22 cellular contexts compared by ENCODE assay signal in genomic region chr4:182582245-182582644, GRCh38.
DNase-seq lines count a peak whose midpoint lies in the region; ATAC-seq, FAIRE-seq and TF ChIP-seq lines count a peak whose summit lies in the region.
"Had no signal": no experiment of that assay in that cellular context is flagged by ENCODE, and none has a peak within 500 bp of the region (broad histone marks: within the 10 kb centered on the region; RNA-seq: fewer than 3 reads in every experiment).

No MANE protein-coding gene starts in this region.

- no peak overlapping the region for H3K4me2 ChIP-seq in HepG2 (ENCODE audit: low read depth, low read length)
- H3K4me2 ChIP-seq: BLaER1 had no signal

- H3K36me3 ChIP-seq in HepG2 (replicated peaks in 1 of 2; ENCODE audit: control insufficient read depth in 1 of 2, insufficient read depth in 2 of 2, low read length in 2 of 2): no peaks in the 10 kb centered on the region
- no peaks in the 10 kb centered on the region for H3K36me3 ChIP-seq in right lobe of liver
- no peaks in the 10 kb centered on the region for H3K36me3 ChIP-seq in WERI-Rb-1
- H3K36me3 ChIP-seq: BLaER1 had no signal

- TF ChIP-seq EP300 in HepG2 (IDR thresholded peaks at IDR 0.05; ENCODE audit: low read depth in 2 of 2, low read length in 2 of 2) (no peak), HepG2 (CRISPR knock-in tag; IDR thresholded peaks at IDR 0.05; ENCODE audit: borderline replicate concordance) (no peak)

- H3K27me3 ChIP-seq in HepG2 (ENCODE audit: control insufficient read depth in 1 of 2, insufficient read depth in 2 of 2, low read length in 2 of 2): no peaks in the 10 kb centered on the region; a peak in 1 of 5 replicates
- H3K27me3 ChIP-seq in right lobe of liver: no peaks in the 10 kb centered on the region
- H3K27me3 ChIP-seq in WERI-Rb-1 (ENCODE audit: insufficient read depth, low read depth, severe bottlenecking): no peaks in the 10 kb centered on the region
- H3K27me3 ChIP-seq: BLaER1 had no signal

- ATAC-seq in HepG2 (no peak), right lobe of liver (no peak)

- no peak overlapping the region for H3K27ac Mint-ChIP-seq in mesothelial cell of epicardium
- H3K27ac Mint-ChIP-seq: CD4-positive, alpha-beta memory T cell had no signal

- no peak overlapping the region for H3K9ac ChIP-seq in HepG2 (ENCODE audit: insufficient read depth, low read depth, low read length)
- H3K9ac ChIP-seq: BLaER1 had no signal

- no peak overlapping the region for H2AFZ ChIP-seq in HepG2 (ENCODE audit: low read length)

- intact Hi-C loops in HepG2 (cut with micrococcal nuclease; ENCODE audit: unreplicated experiment): no loop called here
- intact Hi-C loops in right lobe of liver (cut with DNase I): no loop called here

- no peaks in the 10 kb centered on the region for H4K20me1 ChIP-seq in HepG2 (ENCODE audit: insufficient read depth, low read length)
- H4K20me1 ChIP-seq: BLaER1 had no signal

- BruUV-seq in HepG2 (replicated peaks; lab: Mats Ljungman, UMichigan): no TSS peak

- no peak overlapping the region for H3K4me3 Mint-ChIP-seq in mesothelial cell of epicardium
- H3K4me3 Mint-ChIP-seq: CD4-positive, alpha-beta memory T cell had no signal

- no peak for FAIRE-seq in HepG2 (lab: Jason Lieb, UNC)
- FAIRE-seq: A204.1, GM12892, GM18507 had no signal

- 45% methylated on average over 4 of the region's 4 CpGs for WGBS in HepG2 (ENCODE audit: low lambda C conversion rate)
- WGBS in right lobe of liver (ENCODE audit: insufficient coverage, low coverage, low lambda C conversion rate, missing lambda C conversion rate): 65% methylated on average over 4 of the region's 4 CpGs

- POLR2A ChIA-PET in HepG2 (lab: Yijun Ruan, JAX): no interaction called here

- no peak for TF ChIP-seq CTCF in HepG2 (CRISPR knock-in tag; IDR thresholded peaks at IDR 0.05)
- no peak for TF ChIP-seq CTCF in right lobe of liver (IDR thresholded peaks at IDR 0.05)
- TF ChIP-seq CTCF in WERI-Rb-1 (IDR thresholded peaks at IDR 0.05; ENCODE audit: low read depth, low read length): no peak
- TF ChIP-seq CTCF in epithelial cell of esophagus (IDR thresholded peaks at IDR 0.05; ENCODE audit: insufficient read depth, low read depth, low read length, missing control alignments): no peak
- TF ChIP-seq CTCF in mesothelial cell of epicardium (IDR thresholded peaks at IDR 0.05; ENCODE audit: unreplicated experiment): no peak

- CTCF ChIA-PET in HepG2 (lab: Yijun Ruan, JAX; ENCODE audit: low intra/inter-chr PET ratio, low total read pairs): no interaction called here

- in situ Hi-C loops in HepG2 (cut with HindIII; ENCODE audit: extremely low pct_ligation_motif_present, low pct_unique_long_range_greater_than_20kb): no loop called here

- H3K27ac ChIP-seq in HepG2 (ENCODE audit: extremely low read length, insufficient read depth, low read length) (no peak overlapping the region), right lobe of liver (no peak overlapping the region), WERI-Rb-1 (no peak overlapping the region)
- H3K27ac ChIP-seq: BLaER1 had no signal

- H3K79me2 ChIP-seq in HepG2 (ENCODE audit: insufficient read depth, low read length): no peaks in the 10 kb centered on the region

- H3K4me1 ChIP-seq in HepG2 (ENCODE audit: insufficient read depth, low read length): no peaks in the 10 kb centered on the region
- no peaks in the 10 kb centered on the region for H3K4me1 ChIP-seq in right lobe of liver
- H3K4me1 ChIP-seq: BLaER1 had no signal

- no peaks in the 10 kb centered on the region for H3K27me3 Mint-ChIP-seq in mesothelial cell of epicardium (ENCODE audit: low read depth)
- H3K27me3 Mint-ChIP-seq: CD4-positive, alpha-beta memory T cell had no signal

- H3K9me3 ChIP-seq in HepG2 (ENCODE audit: low read length) (no peaks in the 10 kb centered on the region), right lobe of liver (no peaks in the 10 kb centered on the region), WERI-Rb-1 (ENCODE audit: severe bottlenecking) (no peaks in the 10 kb centered on the region)
- H3K9me3 ChIP-seq: BLaER1 had no signal

- no peak for TF ChIP-seq POLR2A in HepG2 (IDR thresholded peaks at IDR 0.05; ENCODE audit: insufficient read depth in 1 of 2, low read depth in 2 of 2, low read length in 2 of 2)
- no peak for TF ChIP-seq POLR2A in right lobe of liver (IDR thresholded peaks at IDR 0.05)

- peaks cover 21% of the 10 kb centered on the region for H3K4me1 Mint-ChIP-seq in mesothelial cell of epicardium
- H3K4me1 Mint-ChIP-seq: CD4-positive, alpha-beta memory T cell had no signal

- H3K4me3 ChIP-seq in HepG2 (replicated peaks in 1 of 3; ENCODE audit: insufficient read depth in 1 of 3, low read depth in 2 of 3, low read length in 3 of 3) (no peak overlapping the region), right lobe of liver (no peak overlapping the region), WERI-Rb-1 (ENCODE audit: low read depth, low read length) (peak overlapping the region; percentile 36), epithelial cell of esophagus (ENCODE audit: low read length) (no peak overlapping the region)
- H3K4me3 ChIP-seq: BLaER1 had no signal

- H3K9me3 Mint-ChIP-seq in mesothelial cell of epicardium: peaks cover 5% of the 10 kb centered on the region
- H3K9me3 Mint-ChIP-seq: CD4-positive, alpha-beta memory T cell had no signal

- H3K36me3 Mint-ChIP-seq in mesothelial cell of epicardium: peaks cover 5% of the 10 kb centered on the region
- H3K36me3 Mint-ChIP-seq: CD4-positive, alpha-beta memory T cell had no signal

- DNase-seq in HepG2 (ENCODE audit: low spot score): no peak
- no peak for DNase-seq in right lobe of liver
- no peak for DNase-seq in WERI-Rb-1
- peak; percentile 88 for DNase-seq in epithelial cell of esophagus (ENCODE audit: low read depth)
- DNase-seq in mesothelial cell of epicardium (ENCODE audit: low spot score in 2 of 2, unreplicated experiment in 2 of 2): no peak
- DNase-seq in EL: no peak
- no peak for DNase-seq in NCI-H1436 treated with DMSO at 0.1 percent for 48 hours (lab: John Stamatoyannopoulos, UW)
- DNase-seq in glomerular visceral epithelial cell (ENCODE audit: extremely low spot score): no peak
- DNase-seq: CD4-positive, alpha-beta memory T cell; DMS53; GOT3; NCI-H1092; NCI-H146; NCI-H2029 treated with DMSO at 0.1 percent for 48 hours; NCI-H2171 treated with DMSO at 0.1 percent for 48 hours; NCI-H446 treated with DMSO at 0.1 percent for 48 hours; NK-92 treated with Interleukin-12 subunit alpha and Interleukin-12 subunit beta, amount 100 ng/mL, for 24 hours; SIG-M5 had no signal

- no peak for TF ChIP-seq RAD21 in HepG2 (CRISPR knock-in tag; IDR thresholded peaks at IDR 0.05)

TF ChIP-seq in HepG2, 621 proteins besides CTCF, POLR2A, EP300 and RAD21:
- TF ChIP-seq CEBPB (IDR thresholded peaks at IDR 0.05; ENCODE audit: borderline replicate concordance, low read depth, low read length): peak; percentile 89
- TF ChIP-seq ZNF3 (CRISPR knock-in tag; IDR thresholded peaks at IDR 0.05): no peak
- no peak for TF ChIP-seq BCLAF1 (IDR thresholded peaks at IDR 0.05)
- peak; percentile 51; the same call in 1 of the 2 replicates for TF ChIP-seq CEBPG (CRISPR knock-in tag; IDR thresholded peaks at IDR 0.05)
